Comparison of ENCODE assay signal across 19 cellular contexts in genomic region chr1:244456586-244456985, GRCh38.
"Had no signal": no experiment of that assay in that cellular context is flagged by ENCODE, and none has a peak within 500 bp of the region (broad histone marks: within the 10 kb centered on the region; RNA-seq: fewer than 3 reads in every experiment).

No MANE protein-coding gene starts in this region.

- H3K27me3 Mint-ChIP-seq: naive thymus-derived CD8-positive, alpha-beta T cell; stimulated activated naive CD8-positive, alpha-beta T cell treated with anti-CD3 and anti-CD28 coated beads, Interleukin-15, Interleukin-2, amounts not matched to agents 100 ng/mL and 50 ng/mL, for 24 hours had no signal

- H3K4me1 ChIP-seq: uterus had no signal

- H3K36me3 ChIP-seq: gastrocnemius medialis, heart right ventricle, tibial artery, upper lobe of left lung, uterus had no signal

- H3K27ac ChIP-seq: dorsolateral prefrontal cortex, gastrocnemius medialis, heart right ventricle, tibial artery, upper lobe of left lung, uterus had no signal

- H3K4me3 Mint-ChIP-seq: naive thymus-derived CD8-positive, alpha-beta T cell; stimulated activated effector memory CD8-positive, alpha-beta T cell treated with anti-CD3 and anti-CD28 coated beads, Interleukin-12 subunit alpha, Interleukin-12 subunit beta, amount 100 ng/mL, for 72 hours; stimulated activated naive CD8-positive, alpha-beta T cell treated with anti-CD3 and anti-CD28 coated beads, Interleukin-15, Interleukin-2, amounts not matched to agents 100 ng/mL and 50 ng/mL, for 24 hours had no signal

- H3K4me3 ChIP-seq: dorsolateral prefrontal cortex, gastrocnemius medialis, heart right ventricle, mucosa of descending colon, tibial artery, upper lobe of left lung, uterus had no signal

- H3K9me3 ChIP-seq: gastrocnemius medialis, heart right ventricle, mucosa of descending colon, tibial artery, upper lobe of left lung, uterus had no signal

- H3K27ac Mint-ChIP-seq: naive thymus-derived CD8-positive, alpha-beta T cell; stimulated activated effector memory CD8-positive, alpha-beta T cell treated with anti-CD3 and anti-CD28 coated beads, Interleukin-12 subunit alpha, Interleukin-12 subunit beta, amount 100 ng/mL, for 72 hours; stimulated activated naive CD8-positive, alpha-beta T cell treated with anti-CD3 and anti-CD28 coated beads, Interleukin-15, Interleukin-2, amounts not matched to agents 100 ng/mL and 50 ng/mL, for 24 hours had no signal

- DNase-seq: cortex of kidney; dorsolateral prefrontal cortex; effector CD8-positive, alpha-beta T cell; gastrocnemius medialis; heart right ventricle; hypothalamus; mammary epithelial cell; mucosa of descending colon; naive thymus-derived CD8-positive, alpha-beta T cell; posterior cingulate gyrus; right cardiac atrium; small intestine; stimulated activated CD4-positive, alpha-beta T cell treated with anti-CD3 and anti-CD28 coated beads, Interleukin-4, amount 100 ng/mL, for 1 hour; stimulated activated CD8-positive, alpha-beta memory T cell treated with anti-CD3 and anti-CD28 coated beads, Interleukin-4, amount 100 ng/mL, for 48 hours; tibial artery; upper lobe of left lung; uterus had no signal

- H3K27me3 ChIP-seq: dorsolateral prefrontal cortex, gastrocnemius medialis, heart right ventricle, tibial artery, upper lobe of left lung, uterus had no signal
